In genomic region chr12:132159555-132160003, GRCh38 we compare ENCODE assay signal across 20 cellular contexts. TPM values are rescaled to one million over a fixed set of nuclear protein-coding genes. Genes with fewer than 3 reads are reported as not detected.
DNase-seq lines count a peak whose midpoint lies in the region; ATAC-seq, FAIRE-seq and TF ChIP-seq lines count a peak whose summit lies in the region.
"Had no signal": no experiment of that assay in that cellular context is flagged by ENCODE, and none has a peak within 500 bp of the region (broad histone marks: within the 10 kb centered on the region; RNA-seq: fewer than 3 reads in every experiment).

No MANE protein-coding gene starts in this region.

- no TSS peak for BruUV-seq in mammary epithelial cell (replicated peaks; lab: Mats Ljungman, UMichigan)

- peaks cover 0 to 29% (median 6%) of the 10 kb centered on the region in 11 experiments; a peak in 12 of 22 replicates for H4K20me1 ChIP-seq in BLaER1 treated with 17β-estradiol and CSF1 and Interleukin-3, amounts not matched to agents 10 nM and 100 nM
- H4K20me1 ChIP-seq in mammary epithelial cell (ENCODE audit: insufficient read depth, low read length), result no peaks in the 10 kb centered on the region

- no peaks in the 10 kb centered on the region for H3K9me3 Mint-ChIP-seq in activated naive CD4-positive, alpha-beta T cell treated with anti-CD3 and anti-CD28 coated beads, Interleukin-2, amount 50 U/mL, for 72 hours
- no peaks in the 10 kb centered on the region for H3K9me3 Mint-ChIP-seq in activated T-cell treated with anti-CD3 and anti-CD28 coated beads, Interleukin-2, amount 50 U/mL, for 4 hours
- H3K9me3 Mint-ChIP-seq: CD4-positive, alpha-beta memory T cell; H9 had no signal

- no peaks in the 10 kb centered on the region for H3K79me2 ChIP-seq in mammary epithelial cell (ENCODE audit: insufficient read depth, low read length)

- no peak for ATAC-seq in activated naive CD4-positive, alpha-beta T cell treated with anti-CD3 and anti-CD28 coated beads, Interleukin-2, amount 50 U/mL, for 72 hours
- ATAC-seq in activated T-cell treated with anti-CD3 and anti-CD28 coated beads, Interleukin-2, amount 50 U/mL, for 4 hours, result no peak

- peaks cover 27 to 37% (median 31%) of the 10 kb centered on the region in 11 experiments for H3K36me3 ChIP-seq in BLaER1 treated with 17β-estradiol and CSF1 and Interleukin-3, amounts not matched to agents 10 nM and 100 nM
- H3K36me3 ChIP-seq in kidney (ENCODE audit: control insufficient read depth in 1 of 2, insufficient read depth in 2 of 2, low read length in 2 of 2), result peaks cover 13 to 21% of the 10 kb centered on the region in 2 donors
- H3K36me3 ChIP-seq in mammary epithelial cell (ENCODE audit: insufficient read depth, low read length), result no peaks in the 10 kb centered on the region

- TF ChIP-seq CTCF in kidney (IDR thresholded peaks at IDR 0.05; ENCODE audit: borderline replicate concordance, extremely low read depth, insufficient read depth) (no peak), mammary epithelial cell (conservative IDR thresholded peaks at IDR 0.05 in 1 of 2, IDR thresholded peaks at IDR 0.05 in 1 of 2; ENCODE audit: extremely low read depth in 1 of 2, insufficient read depth in 1 of 2, low read depth in 1 of 2, low read length in 2 of 2) (no peak)

- H3K9me3 ChIP-seq in BLaER1 treated with 17β-estradiol and CSF1 and Interleukin-3, amounts not matched to agents 10 nM and 100 nM (replicated peaks in 1 of 11), result peaks cover 7 to 33% (median 22%) of the 10 kb centered on the region in 11 experiments; a peak in 16 of 22 replicates
- H3K9me3 ChIP-seq in kidney (ENCODE audit: control insufficient read depth in 1 of 2, low read length in 2 of 2) (no peaks in the 10 kb centered on the region), mammary epithelial cell (replicated peaks; ENCODE audit: insufficient read depth, low read length) (peaks cover 14% of the 10 kb centered on the region)

- H3K27ac Mint-ChIP-seq in activated naive CD4-positive, alpha-beta T cell treated with anti-CD3 and anti-CD28 coated beads, Interleukin-2, amount 50 U/mL, for 72 hours, result no peak overlapping the region
- H3K27ac Mint-ChIP-seq: H9 had no signal

- dilution Hi-C loops in mammary epithelial cell (cut with HindIII; ENCODE audit: low sequenced_read_pairs), result no loop called here

- H3K27ac ChIP-seq in BLaER1 treated with 17β-estradiol and CSF1 and Interleukin-3, amounts not matched to agents 10 nM and 100 nM, result 0 out of 22 replicates have a peak overlapping the region, but pooled peaks of 1 of the 11 experiments have one; percentile 10
- H3K27ac ChIP-seq in kidney (ENCODE audit: low read depth in 2 of 2, low read length in 2 of 2) (no peak overlapping the region), mammary epithelial cell (ENCODE audit: insufficient read depth, low read depth, low read length) (no peak overlapping the region)

- H3K9ac ChIP-seq in BLaER1 treated with 17β-estradiol and CSF1 and Interleukin-3, amounts not matched to agents 10 nM and 100 nM, result peak overlapping the region in 7 of 11 experiments; percentile 4 to 33 (median 13); a peak in 4 of 22 replicates
- no peak overlapping the region for H3K9ac ChIP-seq in kidney (ENCODE audit: low read length in 2 of 2)
- H3K9ac ChIP-seq in mammary epithelial cell (ENCODE audit: insufficient read depth, low read length), result no peak overlapping the region

- H3K4me3 Mint-ChIP-seq in activated T-cell treated with anti-CD3 and anti-CD28 coated beads, Interleukin-2, amount 50 U/mL, for 4 hours, result no peak overlapping the region
- H3K4me3 Mint-ChIP-seq: CD4-positive, alpha-beta memory T cell; H9 had no signal

- DNase-seq in activated naive CD4-positive, alpha-beta T cell treated with anti-CD3 and anti-CD28 coated beads, Interleukin-2, amount 50 U/mL, for 16 hours, result peak; percentile 5
- no peak for DNase-seq in activated naive CD4-positive, alpha-beta T cell treated with anti-CD3 and anti-CD28 coated beads, Interleukin-2, amount 50 U/mL, for 72 hours (ENCODE audit: low spot score in 2 of 2)
- DNase-seq in NCI-H69 (lab: John Stamatoyannopoulos, UW) (peak; percentile 63), kidney (peak; percentile 79), mammary epithelial cell (no peak)
- no peak for DNase-seq in activated T-cell treated with anti-CD3 and anti-CD28 coated beads, Interleukin-2, amount 50 U/mL, for 4 hours
- no peak for DNase-seq in stimulated activated CD4-positive, alpha-beta T cell treated with anti-CD3 and anti-CD28 coated beads, Interleukin-15, amount 100 ng/mL, for 24 hours
- DNase-seq: AML-193, DMS79 treated with DMSO at 0.1 percent for 48 hours, H9, MG63, NCI-H1092 treated with DMSO at 0.1 percent for 48 hours, NCI-H1694, NCI-H446, RPMI8226 had no signal

- WGBS in mammary epithelial cell (ENCODE audit: low coverage, missing lambda C conversion rate), result 76% methylated on average over 5 of the region's 14 CpGs

- FAIRE-seq in kidney (lab: Jason Lieb, UNC), result no peak
- FAIRE-seq: D721Med, G401.6, GM12891 had no signal

- peaks cover 13 to 39% (median 26%) of the 10 kb centered on the region in 11 experiments; a peak in 20 of 22 replicates for H3K27me3 ChIP-seq in BLaER1 treated with 17β-estradiol and CSF1 and Interleukin-3, amounts not matched to agents 10 nM and 100 nM
- H3K27me3 ChIP-seq in mammary epithelial cell (ENCODE audit: insufficient read depth, low read length), result peaks cover 3% of the 10 kb centered on the region
- H3K27me3 ChIP-seq: MG63 had no signal

- peaks cover 11% of the 10 kb centered on the region for H3K4me1 Mint-ChIP-seq in activated T-cell treated with anti-CD3 and anti-CD28 coated beads, Interleukin-2, amount 50 U/mL, for 4 hours (ENCODE audit: low read depth)

- no peaks in the 10 kb centered on the region for H3K27me3 Mint-ChIP-seq in activated T-cell treated with anti-CD3 and anti-CD28 coated beads, Interleukin-2, amount 50 U/mL, for 4 hours (ENCODE audit: low read depth)
- H3K27me3 Mint-ChIP-seq: CD4-positive, alpha-beta memory T cell had no signal

- peaks cover 29 to 51% (median 45%) of the 10 kb centered on the region in 10 experiments for H3K4me1 ChIP-seq in BLaER1 treated with 17β-estradiol and CSF1 and Interleukin-3, amounts not matched to agents 10 nM and 100 nM
- H3K4me1 ChIP-seq in kidney (ENCODE audit: control insufficient read depth in 1 of 2, insufficient read depth in 1 of 2, low read depth in 1 of 2, low read length in 2 of 2) (peaks cover 0 to 6% of the 10 kb centered on the region in 2 donors), mammary epithelial cell (ENCODE audit: insufficient read depth, low read length) (peaks cover 19% of the 10 kb centered on the region)

- no peak overlapping the region for H3K4me3 ChIP-seq in BLaER1 treated with 17β-estradiol and CSF1 and Interleukin-3, amounts not matched to agents 10 nM and 100 nM
- H3K4me3 ChIP-seq in kidney (ENCODE audit: low read length in 2 of 2) (no peak overlapping the region), mammary epithelial cell (replicated peaks in 1 of 3; ENCODE audit: insufficient read depth in 1 of 3, low read depth in 2 of 3, low read length in 3 of 3) (no peak overlapping the region)
- H3K4me3 ChIP-seq: MG63 had no signal

- H3K36me3 Mint-ChIP-seq in activated naive CD4-positive, alpha-beta T cell treated with anti-CD3 and anti-CD28 coated beads, Interleukin-2, amount 50 U/mL, for 72 hours, result no peaks in the 10 kb centered on the region
- H3K36me3 Mint-ChIP-seq in activated T-cell treated with anti-CD3 and anti-CD28 coated beads, Interleukin-2, amount 50 U/mL, for 4 hours (ENCODE audit: insufficient read depth), result no peaks in the 10 kb centered on the region
- H3K36me3 Mint-ChIP-seq: CD4-positive, alpha-beta memory T cell had no signal

- H2AFZ ChIP-seq in mammary epithelial cell (ENCODE audit: low read depth, low read length), result no peak overlapping the region

- intact Hi-C loops in kidney (cut with DNase I) (no loop called here), mammary epithelial cell (cut with micrococcal nuclease) (no loop called here)

- in situ Hi-C loops in mammary epithelial cell (cut with MboI; ENCODE audit: low sequenced_read_pairs in 2 of 2), result loop anchor here (25.0 kb wide), 1 partner anchor 453 kb away; the partner anchor contains the start of genes LRCOL1 (in 2 of the 2) and P2RX2 (in 2 of the 2)

- CTCF ChIA-PET in mammary epithelial cell (lab: Charles Lee; ENCODE audit: low non-redundant PET), result no interaction called here

- peak overlapping the region; percentile 10 to 66 (median 43); a peak in 18 of 22 replicates for H3K4me2 ChIP-seq in BLaER1 treated with 17β-estradiol and CSF1 and Interleukin-3, amounts not matched to agents 10 nM and 100 nM
- no peak overlapping the region for H3K4me2 ChIP-seq in mammary epithelial cell (ENCODE audit: insufficient read depth, low read depth, low read length)

RNA-seq across cellular contexts. Expression of gene NOC4L, which starts 15.3 kb away (rescaled TPM):
- total RNA-seq in activated naive CD4-positive, alpha-beta T cell treated with anti-CD3 and anti-CD28 coated beads, Interleukin-2, amount 50 U/mL, for 72 hours, result 10 to 100 TPM; 21.0 to 29.3 TPM
- total RNA-seq in kidney (20.0 TPM), mammary epithelial cell (10 to 100 TPM; 17.5 to 27.7 TPM)
- polyA plus RNA-seq in kidney (ENCODE audit: insufficient read depth, low read depth, low replicate concordance) (22.3 TPM), mammary epithelial cell (10.3 TPM)
- polyA minus RNA-seq in mammary epithelial cell, result 7.5 TPM
- 10 to 100 TPM; 85.3 to 92.5 (median 89.0) TPM for total RNA-seq in activated T-cell treated with anti-CD3 and anti-CD28 coated beads, Interleukin-2, amount 50 U/mL, for 4 hours

RNA-seq across cellular contexts. Expression of gene DDX51, which starts 15.5 kb away (rescaled TPM):
- total RNA-seq in activated naive CD4-positive, alpha-beta T cell treated with anti-CD3 and anti-CD28 coated beads, Interleukin-2, amount 50 U/mL, for 72 hours, result 10 to 100 TPM; 22.0 to 34.5 TPM
- 19.6 TPM for total RNA-seq in kidney
- 10.3 TPM for polyA plus RNA-seq in kidney (ENCODE audit: insufficient read depth, low read depth, low replicate concordance)
- 10 to 100 TPM in 1 of 2 donors, 1 to 10 TPM in 1; 8.8 to 20.4 TPM for total RNA-seq in mammary epithelial cell
- 12.5 TPM for polyA plus RNA-seq in mammary epithelial cell
- polyA minus RNA-seq in mammary epithelial cell, result 17.8 TPM
- total RNA-seq in activated T-cell treated with anti-CD3 and anti-CD28 coated beads, Interleukin-2, amount 50 U/mL, for 4 hours, result 10 to 100 TPM; 71.4 to 83.5 (median 72.8) TPM

Comparison
In these comparisons a context has a peak if more than half of its experiments do, and no peak if none do; other contexts are left out.
1. DNase-seq: peak in activated naive CD4-positive, alpha-beta T cell treated with anti-CD3 and anti-CD28 coated beads, Interleukin-2, amount 50 U/mL, for 16 hours (single experiment), NCI-H69 (single experiment) and kidney (single experiment); none in activated naive CD4-positive, alpha-beta T cell treated with anti-CD3 and anti-CD28 coated beads, Interleukin-2, amount 50 U/mL, for 72 hours (0 of 2), mammary epithelial cell (single experiment), activated T-cell treated with anti-CD3 and anti-CD28 coated beads, Interleukin-2, amount 50 U/mL, for 4 hours (single experiment) and stimulated activated CD4-positive, alpha-beta T cell treated with anti-CD3 and anti-CD28 coated beads, Interleukin-15, amount 100 ng/mL, for 24 hours (single experiment).
2. H3K9ac ChIP-seq: peak in BLaER1 treated with 17β-estradiol and CSF1 and Interleukin-3, amounts not matched to agents 10 nM and 100 nM (7 of 11); none in kidney (0 of 2) and mammary epithelial cell (single experiment).